ENCODE assay signal across 34 cellular contexts in the genomic region with DNA sequence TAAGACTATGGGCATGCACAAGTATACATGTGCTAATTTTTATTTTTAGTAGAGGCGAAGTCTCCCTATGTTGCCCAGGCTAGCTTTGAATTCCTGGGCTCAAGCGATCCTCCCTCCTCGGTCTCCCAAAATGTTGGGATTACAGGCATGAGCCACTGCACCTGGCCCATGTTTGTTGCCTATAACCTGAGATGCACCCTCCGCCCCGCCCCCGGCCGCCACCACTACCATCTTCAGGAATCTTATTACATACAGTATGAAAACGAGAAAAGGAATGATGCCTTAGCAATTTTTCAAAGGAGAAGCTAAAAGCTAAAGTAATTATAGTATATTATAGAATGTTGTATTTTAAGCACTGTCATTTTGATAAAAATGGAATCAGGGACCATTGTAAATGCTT.
"Had no signal": no experiment of that assay in that cellular context is flagged by ENCODE, and none has a peak within 500 bp of the region (broad histone marks: within the 10 kb centered on the region; RNA-seq: fewer than 3 reads in every experiment).

No MANE protein-coding gene starts in this region.

- DNase-seq: Karpas-422, Kasumi-1, MG63, MM.1S, MV-4-11, NCI-H1048, NCI-H1092, NCI-H1092 treated with DMSO at 0.1 percent for 48 hours, NCI-H1105, NCI-H1105 treated with DMSO at 0.1 percent for 48 hours, NCI-H1417, NCI-H1417 treated with DMSO at 0.1 percent for 48 hours, NCI-H1436, NCI-H1436 treated with DMSO at 0.1 percent for 48 hours, NCI-H146, NCI-H1694, NCI-H1694 treated with DMSO at 0.1 percent for 48 hours, NCI-H187, NCI-H187 treated with DMSO at 0.1 percent for 48 hours, NCI-H1930, NCI-H2029, NCI-H2029 treated with DMSO at 0.1 percent for 48 hours, NCI-H2081, NCI-H2081 treated with DMSO at 0.1 percent for 48 hours, NCI-H2107, NCI-H2171, NCI-H2171 treated with DMSO at 0.1 percent for 48 hours, NCI-H2227 treated with DMSO at 0.1 percent for 48 hours, NCI-H226, NCI-H345, NCI-H446, NCI-H446 treated with DMSO at 0.1 percent for 48 hours, NCI-H510A, NCI-H510A treated with DMSO at 0.1 percent for 48 hours had no signal
